8 cellular contexts compared by ENCODE assay signal in the genomic region with DNA sequence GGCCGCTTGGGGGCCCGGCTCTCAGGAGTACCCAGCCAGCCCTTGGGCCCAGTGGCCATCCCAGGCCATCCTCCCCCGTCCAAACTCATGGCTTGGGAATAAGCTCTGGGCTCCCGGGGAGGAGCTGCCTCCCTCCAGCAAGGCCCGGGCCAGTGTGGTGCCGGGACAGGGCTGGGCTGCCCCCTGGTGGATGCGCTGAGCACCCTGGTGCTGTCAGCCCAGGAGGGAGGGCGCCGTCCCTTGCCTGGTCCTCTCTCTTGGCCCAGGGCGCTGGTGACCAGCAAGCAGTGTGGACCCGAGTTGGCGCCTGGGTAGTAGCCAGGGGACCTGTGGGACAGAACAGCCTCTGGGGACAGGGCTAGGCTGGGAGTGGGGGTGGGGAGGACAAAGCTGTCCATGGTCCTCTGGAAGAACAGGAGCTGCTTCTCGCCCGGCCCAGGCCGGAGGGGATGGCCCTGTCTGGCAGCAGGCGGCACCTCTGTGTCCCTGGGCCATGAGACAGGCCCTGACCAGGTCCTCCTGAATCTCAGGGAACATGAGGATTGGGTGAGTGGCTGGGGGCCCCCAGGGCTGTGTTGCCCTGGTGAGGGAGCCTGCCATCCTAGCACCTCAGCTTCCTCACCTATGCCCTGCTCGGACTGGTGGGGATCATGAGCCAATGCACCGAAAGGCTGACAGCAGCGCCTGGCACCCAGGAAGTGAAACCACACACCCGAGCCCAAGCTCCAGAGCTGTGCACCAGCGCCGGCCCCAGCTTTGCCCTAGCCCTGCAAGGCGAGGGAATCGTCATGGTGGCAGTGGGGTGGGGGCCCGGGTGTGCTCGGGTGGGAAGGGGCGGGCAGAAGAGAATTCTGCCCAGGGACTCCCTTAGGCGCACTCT. TPM values are rescaled to one million over a fixed set of nuclear protein-coding genes. Genes with fewer than 3 reads are reported as not detected.
DNase-seq lines count a peak whose midpoint lies in the region; ATAC-seq and TF ChIP-seq lines count a peak whose summit lies in the region.

No MANE protein-coding gene starts in this region.

- no peak overlapping the region for H3K4me3 Mint-ChIP-seq in effector memory CD8-positive, alpha-beta T cell
- no peak overlapping the region for H3K4me3 Mint-ChIP-seq in mesothelial cell of epicardium

- no peak overlapping the region for H3K4me3 ChIP-seq in AG09309 (ENCODE audit: control insufficient read depth, low read depth, low read length)

- H3K27me3 Mint-ChIP-seq in effector memory CD8-positive, alpha-beta T cell, result no peaks in the 10 kb centered on the region
- no peaks in the 10 kb centered on the region for H3K27me3 Mint-ChIP-seq in mesothelial cell of epicardium (ENCODE audit: low read depth)

- peak; percentile 51 for ATAC-seq in GM18861 (IDR thresholded peaks at IDR 0.05; ENCODE audit: unreplicated experiment)
- peak; percentile 98 for ATAC-seq in effector memory CD8-positive, alpha-beta T cell (replicated peaks)
- ATAC-seq in GM19035 (IDR thresholded peaks at IDR 0.05; ENCODE audit: unreplicated experiment), result no peak

- TF ChIP-seq CTCF in AG09309 (IDR thresholded peaks at IDR 0.05; ENCODE audit: control insufficient read depth, insufficient read depth, low read depth, low read length, missing control alignments) (peak; percentile 99), mesothelial cell of epicardium (IDR thresholded peaks at IDR 0.05; ENCODE audit: unreplicated experiment) (peak; percentile 95)

- peaks cover 2% of the 10 kb centered on the region for H3K36me3 Mint-ChIP-seq in effector memory CD8-positive, alpha-beta T cell (ENCODE audit: insufficient read depth)
- H3K36me3 Mint-ChIP-seq in mesothelial cell of epicardium, result no peaks in the 10 kb centered on the region

- no peaks in the 10 kb centered on the region for H3K9me3 Mint-ChIP-seq in effector memory CD8-positive, alpha-beta T cell
- no peaks in the 10 kb centered on the region for H3K9me3 Mint-ChIP-seq in mesothelial cell of epicardium

- DNase-seq in AG09309 (ENCODE audit: low read depth) (peak; percentile 27), NCI-H526 (lab: John Stamatoyannopoulos, UW) (peak; percentile 25 to 88), mesothelial cell of epicardium (ENCODE audit: low spot score in 2 of 2, unreplicated experiment in 2 of 2) (peak; percentile 83 to 92)
- peak; percentile 91 for DNase-seq in activated CD8-positive, alpha-beta memory T cell treated with anti-CD3 and anti-CD28 coated beads for 24 hours
- DNase-seq in effector memory CD8-positive, alpha-beta T cell, result peak; percentile 69 to 74 (median 73)
- DNase-seq in stimulated activated CD8-positive, alpha-beta memory T cell treated with anti-CD3 and anti-CD28 coated beads, Interleukin-4, amount 100 ng/mL, for 1 hour (ENCODE audit: low read depth in 2 of 2, low spot score in 1 of 2), result peak; percentile 46 to 62

- peak overlapping the region in 1 of 2 donors; percentile 32 for H3K27ac Mint-ChIP-seq in effector memory CD8-positive, alpha-beta T cell
- no peak overlapping the region for H3K27ac Mint-ChIP-seq in mesothelial cell of epicardium

- H3K4me1 Mint-ChIP-seq in effector memory CD8-positive, alpha-beta T cell (ENCODE audit: low read depth in 2 of 2), result no peaks in the 10 kb centered on the region
- H3K4me1 Mint-ChIP-seq in mesothelial cell of epicardium, result no peaks in the 10 kb centered on the region

RNA-seq across cellular contexts. Expression of gene MORN1, which starts 9.4 kb away (rescaled TPM):
- 21.6 to 25.0 TPM (median 24.3 TPM) in 3 replicates for total RNA-seq in mesothelial cell of epicardium

RNA-seq across cellular contexts. Expression of gene RER1, which starts 9.7 kb away (rescaled TPM):
- 94.5 to 103 TPM (median 95.1 TPM) in 3 replicates for total RNA-seq in mesothelial cell of epicardium

RNA-seq across cellular contexts. Expression of gene PEX10, which starts 30.4 kb away (rescaled TPM):
- 25.8 to 26.6 TPM (median 25.9 TPM) in 3 replicates for total RNA-seq in mesothelial cell of epicardium

Comparison
In these comparisons a context has a peak if more than half of its experiments do, and no peak if none do; other contexts are left out.
1. DNase-seq: peak in every context shown above with its lines; median percentile 91 in activated CD8-positive, alpha-beta memory T cell treated with anti-CD3 and anti-CD28 coated beads for 24 hours; 88 in mesothelial cell of epicardium; 73 in effector memory CD8-positive, alpha-beta T cell; 56 in NCI-H526; 54 in stimulated activated CD8-positive, alpha-beta memory T cell treated with anti-CD3 and anti-CD28 coated beads, Interleukin-4, amount 100 ng/mL, for 1 hour; 27 in AG09309.